In the genomic region with DNA sequence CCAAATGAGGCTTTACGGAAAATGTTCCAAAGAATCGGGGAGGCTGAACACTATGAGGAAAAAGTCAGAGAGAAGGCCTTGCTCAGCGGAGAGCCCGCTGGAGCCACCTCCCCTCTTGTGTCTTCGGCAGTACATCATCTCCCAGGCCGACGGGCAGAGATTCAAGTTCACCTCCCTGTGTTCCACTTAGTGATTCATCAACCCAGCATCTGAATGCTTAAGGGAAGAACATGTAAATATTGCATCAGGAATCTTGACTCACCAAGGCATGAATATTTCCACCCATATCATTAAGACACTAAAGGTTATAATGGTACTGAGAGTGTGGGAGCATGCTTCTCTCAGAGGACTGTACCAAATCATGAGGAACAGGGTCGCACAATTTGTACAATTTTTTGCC, we compare ENCODE assay signal across 12 cellular contexts.
DNase-seq lines count a peak whose midpoint lies in the region; TF ChIP-seq lines count a peak whose summit lies in the region.
"Had no signal": no experiment of that assay in that cellular context is flagged by ENCODE, and none has a peak within 500 bp of the region (broad histone marks: within the 10 kb centered on the region; RNA-seq: fewer than 3 reads in every experiment).

No MANE protein-coding gene starts in this region.

- DNase-seq in AG08396 (ENCODE audit: low spot score): peak; percentile 74
- DNase-seq in NCI-H446 treated with DMSO at 0.1 percent for 48 hours (lab: John Stamatoyannopoulos, UW): peak; percentile 78
- DNase-seq in choroid plexus epithelial cell (ENCODE audit: low read depth): peak; percentile 99
- peak; percentile 45 for DNase-seq in mucosa of gallbladder (ENCODE audit: low spot score)
- no peak for DNase-seq in iPS-NIHi7 (ENCODE audit: extremely low spot score)
- no peak for DNase-seq in stimulated activated CD4-positive, alpha-beta T cell treated with anti-CD3 and anti-CD28 coated beads, Interleukin-2, amount 100 ng/mL, for 48 hours
- no peak for DNase-seq in DMS 273 (lab: John Stamatoyannopoulos, UW; ENCODE audit: unreplicated experiment)
- DNase-seq in NCI-H1105 treated with DMSO at 0.1 percent for 48 hours (lab: John Stamatoyannopoulos, UW): no peak
- DNase-seq: CD4-positive, alpha-beta T cell; NCI-H1436; small intestine; stimulated activated naive CD8-positive, alpha-beta T cell treated with anti-CD3 and anti-CD28 coated beads, Interleukin-15, Interleukin-2, amounts not matched to agents 100 U/mL and 50 U/mL, for 24 hours had no signal

- TF ChIP-seq CTCF in choroid plexus epithelial cell (conservative IDR thresholded peaks at IDR 0.05; ENCODE audit: low read depth, low read length): no peak

- no peak overlapping the region for H3K4me3 ChIP-seq in choroid plexus epithelial cell (ENCODE audit: low read depth, low read length)

Comparison
In these comparisons a context has a peak if more than half of its experiments do, and no peak if none do; other contexts are left out.
1. DNase-seq: peak in AG08396 (single experiment), NCI-H446 treated with DMSO at 0.1 percent for 48 hours (single experiment), choroid plexus epithelial cell (single experiment) and mucosa of gallbladder (single experiment); none in iPS-NIHi7 (single experiment), stimulated activated CD4-positive, alpha-beta T cell treated with anti-CD3 and anti-CD28 coated beads, Interleukin-2, amount 100 ng/mL, for 48 hours (0 of 2), DMS 273 (single experiment) and NCI-H1105 treated with DMSO at 0.1 percent for 48 hours (single experiment).